8 cellular contexts compared by ENCODE assay signal in the genomic region with DNA sequence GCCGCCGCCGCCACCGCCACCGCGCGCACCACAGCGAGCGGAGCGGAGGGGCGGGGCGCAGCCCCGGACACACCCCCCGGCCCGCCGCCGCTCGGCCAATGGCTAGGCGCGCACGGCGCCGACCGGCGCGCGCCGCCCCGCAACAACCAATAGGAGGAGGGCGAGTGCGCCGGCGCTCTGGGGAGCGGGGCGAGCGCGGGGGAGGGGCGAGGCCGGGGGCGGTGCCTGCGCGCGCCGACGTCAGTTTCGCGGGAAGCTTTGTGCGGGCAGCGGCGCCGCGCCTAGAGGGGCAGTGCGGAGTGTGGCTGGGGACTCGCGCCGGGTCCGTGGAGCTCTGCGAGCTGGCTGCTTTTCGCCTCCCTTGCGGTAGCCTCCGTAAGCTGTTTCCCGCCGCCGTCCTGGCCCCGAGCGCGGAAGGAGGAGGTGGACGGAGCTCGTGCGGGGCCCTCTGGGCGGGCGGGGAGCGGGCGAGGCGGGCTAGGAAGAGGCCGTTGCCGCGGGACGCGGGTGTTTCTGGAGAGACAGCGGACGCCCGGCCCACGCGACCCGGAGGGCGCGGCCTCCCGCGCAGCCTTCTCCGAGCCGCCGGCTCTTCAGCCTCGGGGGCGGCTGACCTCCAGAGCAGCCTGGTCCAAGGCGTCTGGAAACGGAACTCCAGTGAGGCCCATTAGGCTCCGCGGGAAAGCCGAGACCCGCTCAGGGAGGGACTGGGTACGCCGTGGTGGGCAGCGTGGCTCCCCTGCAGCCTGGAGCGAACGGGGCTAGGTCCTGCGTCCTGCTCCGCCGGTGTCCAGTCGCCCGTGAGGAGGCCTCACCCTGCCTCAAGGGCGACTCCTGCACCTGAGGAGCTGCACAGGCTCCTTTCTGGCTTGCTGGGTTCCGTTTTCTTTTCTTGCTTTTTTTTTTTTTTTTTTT. TPM values are rescaled to one million over a fixed set of nuclear protein-coding genes. Genes with fewer than 3 reads are reported as not detected.
A peak's percentile ranks its signal among the peaks of the same experiment; 100 is the strongest.
DNase-seq lines count a peak whose midpoint lies in the region; ATAC-seq and TF ChIP-seq lines count a peak whose summit lies in the region.

Gene ZMYND19, minus strand, starts transcription at position 44 of the 915 bp plus-strand sequence. CDS start 249 bp downstream, outside the sequence.

- H3K4me1 Mint-ChIP-seq in natural killer cell treated with Interleukin-12 subunit alpha and Interleukin-12 subunit beta and Interleukin-15 and Interleukin-18, amount 100 ng/mL, for 72 hours (ENCODE audit: low read depth in 2 of 2), result peaks cover 0 to 14% of the 10 kb centered on the region in 2 donors

- H3K4me3 ChIP-seq in Karpas-422 (ENCODE audit: low read length), result peak within 1 kb of the TSS; percentile 97
- H3K4me3 ChIP-seq in fibroblast of mammary gland (ENCODE audit: control insufficient read depth, low read depth, low read length), result peak within 1 kb of the TSS; percentile 67

- H2AFZ ChIP-seq in Karpas-422 (ENCODE audit: low read length), result peak within 1 kb of the TSS; percentile 86; the same call in 1 of the 2 replicates

- peak within 1 kb of the TSS; percentile 98 for H3K9ac ChIP-seq in Karpas-422 (ENCODE audit: low read length)

- no peaks in the 10 kb centered on the region for H3K9me3 Mint-ChIP-seq in natural killer cell treated with Interleukin-12 subunit alpha and Interleukin-12 subunit beta and Interleukin-15 and Interleukin-18, amount 100 ng/mL, for 72 hours

- peak within 1 kb of the TSS; percentile 49; the same call in 1 of the 2 replicates for H3K27ac ChIP-seq in Karpas-422 (ENCODE audit: low read length)

- H3K4me1 ChIP-seq in Karpas-422 (ENCODE audit: low read length), result peaks cover 16% of the 10 kb centered on the region

- H3K79me2 ChIP-seq in Karpas-422 (ENCODE audit: low read length), result peaks cover 32% of the 10 kb centered on the region

- no peaks in the 10 kb centered on the region for H3K27me3 ChIP-seq in Karpas-422 (ENCODE audit: low read length)

- H3K9me2 ChIP-seq in Karpas-422 (replicated peaks; ENCODE audit: insufficient read depth, low read length), result no peaks in the 10 kb centered on the region

- peaks cover 18% of the 10 kb centered on the region; the same call in 1 of the 2 replicates for H3K36me3 ChIP-seq in Karpas-422 (ENCODE audit: insufficient read depth, low read length)

- H3K27me3 Mint-ChIP-seq in natural killer cell treated with Interleukin-12 subunit alpha and Interleukin-12 subunit beta and Interleukin-15 and Interleukin-18, amount 100 ng/mL, for 72 hours, result no peaks in the 10 kb centered on the region

- no peaks in the 10 kb centered on the region for H3K9me3 ChIP-seq in Karpas-422 (ENCODE audit: low read length)

- peaks cover 5% of the 10 kb centered on the region for H3K36me3 Mint-ChIP-seq in natural killer cell treated with Interleukin-12 subunit alpha and Interleukin-12 subunit beta and Interleukin-15 and Interleukin-18, amount 100 ng/mL, for 72 hours

- DNase-seq in DMS79 (lab: John Stamatoyannopoulos, UW) (peak; percentile 42), Karpas-422 (peak; percentile 96), RPMI7951 (ENCODE audit: low read depth) (peak; percentile 80), activated T-helper 1 cell treated with Interleukin-2 at 50 U/mL for 16 hours (ENCODE audit: low read depth) (peak; percentile 89), fibroblast of mammary gland (ENCODE audit: low read depth) (peak; percentile 79)
- DNase-seq in natural killer cell treated with Interleukin-12 subunit alpha and Interleukin-12 subunit beta and Interleukin-15 and Interleukin-18, amount 100 ng/mL, for 72 hours (ENCODE audit: low spot score), result peak; percentile 94
- peak; percentile 82 for DNase-seq in stimulated activated naive CD4-positive, alpha-beta T cell treated with Interleukin-2 at 50 U/mL for 16 hours (lab: John Stamatoyannopoulos, UW)

- ATAC-seq in GM21825 (IDR thresholded peaks at IDR 0.05; ENCODE audit: unreplicated experiment), result peak; percentile 78
- peak; percentile 98 to 99 for ATAC-seq in natural killer cell treated with Interleukin-12 subunit alpha and Interleukin-12 subunit beta and Interleukin-15 and Interleukin-18, amount 100 ng/mL, for 72 hours

- no peak for TF ChIP-seq CTCF in fibroblast of mammary gland (conservative IDR thresholded peaks at IDR 0.05; ENCODE audit: control insufficient read depth, insufficient read depth, low read depth, low read length)

- peak within 1 kb of the TSS; percentile 72 to 88 for H3K27ac Mint-ChIP-seq in natural killer cell treated with Interleukin-12 subunit alpha and Interleukin-12 subunit beta and Interleukin-15 and Interleukin-18, amount 100 ng/mL, for 72 hours

- peaks cover 12% of the 10 kb centered on the region for H4K20me1 ChIP-seq in Karpas-422 (ENCODE audit: insufficient read depth, low read depth, low read length)

- H3K4me3 Mint-ChIP-seq in natural killer cell treated with Interleukin-12 subunit alpha and Interleukin-12 subunit beta and Interleukin-15 and Interleukin-18, amount 100 ng/mL, for 72 hours, result peak within 1 kb of the TSS; percentile 94

- H3K4me2 ChIP-seq in Karpas-422 (ENCODE audit: low read depth, low read length, poor library complexity, severe bottlenecking), result peak within 1 kb of the TSS; percentile 95

RNA-seq across cellular contexts. Expression of gene ZMYND19, which starts in this region (rescaled TPM):
- total RNA-seq in Karpas-422 (2014; rRNA removed; shearing (Covaris generic); ENCODE audit: low replicate concordance), result 18.8 and 34.4 TPM in 2 replicates
- 16.3 and 19.1 TPM in 2 replicates for total RNA-seq in RPMI7951 (2014; rRNA removed; shearing (Covaris generic))
- total RNA-seq in natural killer cell treated with Interleukin-12 subunit alpha and Interleukin-12 subunit beta and Interleukin-15 and Interleukin-18, amount 100 ng/mL, for 72 hours, result 10 to 100 TPM; 31.5 to 96.1 TPM

Comparison
In these comparisons a context has a peak if more than half of its experiments do, and no peak if none do; other contexts are left out.
1. Peak in every context shown above with its lines: DNase-seq, ATAC-seq, H3K4me3 ChIP-seq and H3K27ac ChIP-seq.
2. DNase-seq: peak in every context shown above with its lines; median percentile 96 in Karpas-422; 94 in natural killer cell treated with Interleukin-12 subunit alpha and Interleukin-12 subunit beta and Interleukin-15 and Interleukin-18, amount 100 ng/mL, for 72 hours; 89 in activated T-helper 1 cell treated with Interleukin-2 at 50 U/mL for 16 hours; 82 in stimulated activated naive CD4-positive, alpha-beta T cell treated with Interleukin-2 at 50 U/mL for 16 hours; 80 in RPMI7951; 79 in fibroblast of mammary gland; 42 in DMS79.